ENCODE assay signal across 28 cellular contexts in genomic region chr5:34009610-34010009, GRCh38. TPM values are rescaled to one million over a fixed set of nuclear protein-coding genes. Genes with fewer than 3 reads are reported as not detected.
A peak's percentile ranks its signal among the peaks of the same experiment; 100 is the strongest.
DNase-seq lines count a peak whose midpoint lies in the region; ATAC-seq and TF ChIP-seq lines count a peak whose summit lies in the region.
"Had no signal": no experiment of that assay in that cellular context is flagged by ENCODE, and none has a peak within 500 bp of the region (broad histone marks: within the 10 kb centered on the region; RNA-seq: fewer than 3 reads in every experiment).

No MANE protein-coding gene starts in this region.

- peaks cover 0 to 4% of the 10 kb centered on the region in 2 experiments; a peak in 1 of 3 replicates for H3K36me3 ChIP-seq in HEK293 (ENCODE audit: control insufficient read depth in 2 of 2, insufficient read depth in 1 of 2, low read length in 2 of 2)
- H3K36me3 ChIP-seq: gastroesophageal sphincter, thyroid gland had no signal

- H3K4me1 ChIP-seq in HEK293 (ENCODE audit: control insufficient read depth, insufficient read depth, low read length), result peaks cover 9% of the 10 kb centered on the region

- DNase-seq in DMS153 treated with DMSO at 0.1 percent for 48 hours (lab: John Stamatoyannopoulos, UW; ENCODE audit: unreplicated experiment) (peak; percentile 57), DMS153 (lab: John Stamatoyannopoulos, UW) (no peak), nucleus accumbens (lab: John Stamatoyannopoulos, UW) (no peak)
- DNase-seq in activated T-helper 1 cell treated with anti-CD3 and anti-CD28 coated beads, Interleukin-12 subunit alpha, Interleukin-12 subunit beta, Interleukin-2, Interleukin-4 antibody, amounts not matched to agents 30 ng/mL and 10 ng/mL and 1 ng/mL, durations not matched to agents 14 hours and 24 hours and 36 hours (ENCODE audit: low spot score), result no peak
- no peak for DNase-seq in natural killer cell treated with Interleukin-12 subunit alpha and Interleukin-12 subunit beta and Interleukin-15 and Interleukin-18, amount 100 ng/mL, for 72 hours (ENCODE audit: low spot score)
- DNase-seq in NK-92 treated with Interleukin-12 subunit alpha and Interleukin-12 subunit beta, amount 100 ng/mL, for 24 hours (lab: John Stamatoyannopoulos, UW), result no peak
- DNase-seq: 8988T; activated CD4-positive, alpha-beta T cell treated with anti-CD3 and anti-CD28 coated beads for 1 hour; activated CD8-positive, alpha-beta memory T cell treated with anti-CD3 and anti-CD28 coated beads, Interleukin-2, amount 50 U/mL, for 4 hours; activated naive CD4-positive, alpha-beta T cell treated with anti-CD3 and anti-CD28 coated beads, Interleukin-2, amount 50 U/mL, for 16 hours; body of pancreas; C1 segment of cervical spinal cord; dermis blood vessel endothelial cell; DMS 273 treated with DMSO at 0.1 percent for 48 hours; GOT3; NCI-H1048; NCI-H2029; occipital lobe; right cardiac atrium; Right ventricle myocardium superior; stimulated activated CD4-positive, alpha-beta T cell treated with anti-CD3 and anti-CD28 coated beads, Interleukin-15, amount 100 ng/mL, for 24 hours; stimulated activated naive B cell treated with anti-CD40 and anti-IgM and Interleukin-4, amounts not matched to agents 10 μg/mL and 1 μg/mL and 100 μg/mL, for 72 hours; thyroid gland had no signal

- peaks cover 33% of the 10 kb centered on the region for H3K4me1 Mint-ChIP-seq in activated T-helper 1 cell treated with anti-CD3 and anti-CD28 coated beads, Interleukin-12 subunit alpha, Interleukin-12 subunit beta, Interleukin-2, Interleukin-4 antibody, amounts not matched to agents 30 ng/mL and 10 ng/mL and 1 ng/mL, durations not matched to agents 14 hours and 24 hours and 36 hours (ENCODE audit: low read depth)
- H3K4me1 Mint-ChIP-seq in natural killer cell treated with Interleukin-12 subunit alpha and Interleukin-12 subunit beta and Interleukin-15 and Interleukin-18, amount 100 ng/mL, for 72 hours (ENCODE audit: low read depth in 2 of 2), result peaks cover 15 to 33% of the 10 kb centered on the region in 2 donors

- H3K9me3 Mint-ChIP-seq in activated T-helper 1 cell treated with anti-CD3 and anti-CD28 coated beads, Interleukin-12 subunit alpha, Interleukin-12 subunit beta, Interleukin-2, Interleukin-4 antibody, amounts not matched to agents 30 ng/mL and 10 ng/mL and 1 ng/mL, durations not matched to agents 14 hours and 24 hours and 36 hours, result peaks cover 11% of the 10 kb centered on the region
- peaks cover 4% of the 10 kb centered on the region for H3K9me3 Mint-ChIP-seq in natural killer cell treated with Interleukin-12 subunit alpha and Interleukin-12 subunit beta and Interleukin-15 and Interleukin-18, amount 100 ng/mL, for 72 hours

- no peak for ATAC-seq in natural killer cell treated with Interleukin-12 subunit alpha and Interleukin-12 subunit beta and Interleukin-15 and Interleukin-18, amount 100 ng/mL, for 72 hours
- no peak for ATAC-seq in HG02852 (IDR thresholded peaks at IDR 0.05; ENCODE audit: unreplicated experiment)
- ATAC-seq: body of pancreas; gastroesophageal sphincter; right cardiac atrium; stimulated activated naive B cell treated with anti-CD40 and anti-IgM and Interleukin-4, amounts not matched to agents 10 μg/mL and 1 μg/mL and 100 μg/mL, for 72 hours had no signal

- intact Hi-C loops in activated T-helper 1 cell treated with anti-CD3 and anti-CD28 coated beads, Interleukin-12 subunit alpha, Interleukin-12 subunit beta, Interleukin-2, Interleukin-4 antibody, amounts not matched to agents 30 ng/mL and 10 ng/mL and 1 ng/mL, durations not matched to agents 14 hours and 24 hours and 36 hours (cut with micrococcal nuclease), result loop anchor here (5.0 kb wide), 4 partner anchors 148 to 1422 kb away; partner anchors contain the start of genes DNAJC21, SUB1 and TTC23L

- H3K36me3 Mint-ChIP-seq in activated T-helper 1 cell treated with anti-CD3 and anti-CD28 coated beads, Interleukin-12 subunit alpha, Interleukin-12 subunit beta, Interleukin-2, Interleukin-4 antibody, amounts not matched to agents 30 ng/mL and 10 ng/mL and 1 ng/mL, durations not matched to agents 14 hours and 24 hours and 36 hours (ENCODE audit: low read depth), result peaks cover 4% of the 10 kb centered on the region
- peaks cover 9% of the 10 kb centered on the region for H3K36me3 Mint-ChIP-seq in natural killer cell treated with Interleukin-12 subunit alpha and Interleukin-12 subunit beta and Interleukin-15 and Interleukin-18, amount 100 ng/mL, for 72 hours

- H3K27ac ChIP-seq in HEK293 (ENCODE audit: extremely low read depth, low read depth, low read length), result no peak overlapping the region

- no peak for TF ChIP-seq CTCF in HEK293 (tag by site-specific recombination; IDR thresholded peaks at IDR 0.05)

- H3K9me3 ChIP-seq in HEK293 (ENCODE audit: control insufficient read depth, insufficient read depth, low read depth, low read length), result no peaks in the 10 kb centered on the region; the same call in 1 of the 2 replicates
- H3K9me3 ChIP-seq: body of pancreas, gastroesophageal sphincter, thyroid gland had no signal

- no peak overlapping the region for H3K27ac Mint-ChIP-seq in activated T-helper 1 cell treated with anti-CD3 and anti-CD28 coated beads, Interleukin-12 subunit alpha, Interleukin-12 subunit beta, Interleukin-2, Interleukin-4 antibody, amounts not matched to agents 30 ng/mL and 10 ng/mL and 1 ng/mL, durations not matched to agents 14 hours and 24 hours and 36 hours
- H3K27ac Mint-ChIP-seq in natural killer cell treated with Interleukin-12 subunit alpha and Interleukin-12 subunit beta and Interleukin-15 and Interleukin-18, amount 100 ng/mL, for 72 hours, result peak overlapping the region; percentile 85 to 94
- H3K27ac Mint-ChIP-seq: stimulated activated naive B cell treated with anti-CD40 and anti-IgM and Interleukin-4, amounts not matched to agents 10 μg/mL and 1 μg/mL and 100 μg/mL, for 72 hours had no signal

- no peak overlapping the region for H3K4me3 ChIP-seq in HEK293 (ENCODE audit: low read depth, low read length)
- H3K4me3 ChIP-seq: body of pancreas, gastroesophageal sphincter, thyroid gland had no signal

- POLR2A ChIA-PET in HEK293 (lab: Yijun Ruan, JAX), result no interaction called here

- peak overlapping the region; percentile 7 for H3K4me3 Mint-ChIP-seq in activated T-helper 1 cell treated with anti-CD3 and anti-CD28 coated beads, Interleukin-12 subunit alpha, Interleukin-12 subunit beta, Interleukin-2, Interleukin-4 antibody, amounts not matched to agents 30 ng/mL and 10 ng/mL and 1 ng/mL, durations not matched to agents 14 hours and 24 hours and 36 hours
- no peak overlapping the region for H3K4me3 Mint-ChIP-seq in natural killer cell treated with Interleukin-12 subunit alpha and Interleukin-12 subunit beta and Interleukin-15 and Interleukin-18, amount 100 ng/mL, for 72 hours

- CTCF ChIA-PET in HEK293 (lab: Yijun Ruan, JAX), result interaction anchor here (1.1 kb wide), 1 partner anchor 10 kb away, joined by 3 read pairs; no protein-coding TSS in a partner anchor

- H3K27me3 Mint-ChIP-seq in activated T-helper 1 cell treated with anti-CD3 and anti-CD28 coated beads, Interleukin-12 subunit alpha, Interleukin-12 subunit beta, Interleukin-2, Interleukin-4 antibody, amounts not matched to agents 30 ng/mL and 10 ng/mL and 1 ng/mL, durations not matched to agents 14 hours and 24 hours and 36 hours (ENCODE audit: insufficient read depth), result no peaks in the 10 kb centered on the region
- H3K27me3 Mint-ChIP-seq in natural killer cell treated with Interleukin-12 subunit alpha and Interleukin-12 subunit beta and Interleukin-15 and Interleukin-18, amount 100 ng/mL, for 72 hours, result no peaks in the 10 kb centered on the region
- H3K27me3 Mint-ChIP-seq: IgD-negative memory B cell had no signal

TF ChIP-seq in HEK293, 187 proteins besides CTCF, POLR2A, EP300 and RAD21:
- TF ChIP-seq SCRT2 (tag by site-specific recombination; IDR thresholded peaks at IDR 0.05) (peak; percentile 74), PRDM1 (tag by site-specific recombination; IDR thresholded peaks at IDR 0.05) (no peak), FEZF1 (tag by site-specific recombination; IDR thresholded peaks at IDR 0.05) (peak; percentile 53)

RNA-seq across cellular contexts. Expression of gene AMACR, which starts 1.8 kb away (rescaled TPM):
- total RNA-seq in activated T-helper 1 cell treated with anti-CD3 and anti-CD28 coated beads, Interleukin-12 subunit alpha, Interleukin-12 subunit beta, Interleukin-2, Interleukin-4 antibody, amounts not matched to agents 30 ng/mL and 10 ng/mL and 1 ng/mL, durations not matched to agents 14 hours and 24 hours and 36 hours, result 6.8 and 7.1 TPM in 2 replicates
- total RNA-seq in natural killer cell treated with Interleukin-12 subunit alpha and Interleukin-12 subunit beta and Interleukin-15 and Interleukin-18, amount 100 ng/mL, for 72 hours, result 1 to 10 TPM; 5.1 to 5.8 TPM

RNA-seq across cellular contexts. Expression of gene SLC45A2, which starts 25.1 kb away (rescaled TPM):
- 0.18 TPM in 1 of 2 replicates, not detected in the other for total RNA-seq in activated T-helper 1 cell treated with anti-CD3 and anti-CD28 coated beads, Interleukin-12 subunit alpha, Interleukin-12 subunit beta, Interleukin-2, Interleukin-4 antibody, amounts not matched to agents 30 ng/mL and 10 ng/mL and 1 ng/mL, durations not matched to agents 14 hours and 24 hours and 36 hours
- total RNA-seq in natural killer cell treated with Interleukin-12 subunit alpha and Interleukin-12 subunit beta and Interleukin-15 and Interleukin-18, amount 100 ng/mL, for 72 hours, result under 1 TPM in 1 of 2 donors, not detected in 1; 0.56 TPM
- total RNA-seq: body of pancreas, dermis blood vessel endothelial cell, mesenteric fat pad, Right ventricle myocardium superior, thyroid gland had no signal

RNA-seq across cellular contexts. Expression of gene C1QTNF3, which starts 33.4 kb away (rescaled TPM):
- 1.2 and 1.8 TPM in 2 replicates for total RNA-seq in activated T-helper 1 cell treated with anti-CD3 and anti-CD28 coated beads, Interleukin-12 subunit alpha, Interleukin-12 subunit beta, Interleukin-2, Interleukin-4 antibody, amounts not matched to agents 30 ng/mL and 10 ng/mL and 1 ng/mL, durations not matched to agents 14 hours and 24 hours and 36 hours
- total RNA-seq in natural killer cell treated with Interleukin-12 subunit alpha and Interleukin-12 subunit beta and Interleukin-15 and Interleukin-18, amount 100 ng/mL, for 72 hours, result 1 to 10 TPM; 3.2 to 4.6 TPM
